ENCODE assay signal across 2 cellular contexts in the genomic region with DNA sequence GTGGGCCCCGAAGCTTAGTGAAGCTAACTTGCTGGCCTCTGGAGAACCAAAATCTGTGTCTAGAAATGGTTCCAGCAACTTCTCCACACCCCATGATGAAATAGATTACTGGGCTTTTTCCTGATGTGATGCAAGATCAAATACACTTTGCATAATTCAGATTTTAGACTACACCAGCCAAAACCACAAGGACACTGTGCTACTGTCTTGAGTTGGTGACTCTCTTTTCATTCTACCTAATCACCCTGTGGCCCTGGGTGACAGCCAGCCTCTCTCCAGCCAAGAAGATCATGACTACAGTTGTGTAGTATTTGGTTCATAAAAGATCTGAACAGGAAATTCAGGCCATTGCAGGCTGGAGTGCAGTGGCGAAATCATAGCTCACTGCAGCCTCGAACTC.
A peak's percentile ranks its signal among the peaks of the same experiment; 100 is the strongest.
TF ChIP-seq lines count a peak whose summit lies in the region.

No MANE protein-coding gene starts in this region.

TF ChIP-seq in IMR-90, 13 proteins besides CTCF, POLR2A, EP300 and RAD21:
- TF ChIP-seq CEBPB (IDR thresholded peaks at IDR 0.05; ENCODE audit: low read depth, low read length) (peak; percentile 58; the same call in 1 of the 2 replicates), RFX5 (IDR thresholded peaks at IDR 0.05; ENCODE audit: low read depth, low read length) (no peak)

TF ChIP-seq in SK-N-SH treated with all-trans-retinoic acid at 6 μM for 48 hours, 23 proteins besides CTCF, POLR2A, EP300 and RAD21:
- TF ChIP-seq ZNF8 (CRISPR knock-in tag; IDR thresholded peaks at IDR 0.05) = no peak
- TF ChIP-seq CSDC2 (CRISPR knock-in tag; IDR thresholded peaks at IDR 0.05) = no peak
- TF ChIP-seq TOX (CRISPR knock-in tag; IDR thresholded peaks at IDR 0.05; ENCODE audit: borderline replicate concordance) = no peak
- no peak for TF ChIP-seq PPARA (CRISPR knock-in tag; IDR thresholded peaks at IDR 0.05; ENCODE audit: borderline replicate concordance)
- no peak for TF ChIP-seq ZNF565 (CRISPR knock-in tag; conservative IDR thresholded peaks at IDR 0.05; ENCODE audit: low read depth)
- TF ChIP-seq TCF4 (CRISPR knock-in tag; IDR thresholded peaks at IDR 0.05; ENCODE audit: borderline replicate concordance) = no peak
- TF ChIP-seq ESRRG (CRISPR knock-in tag; IDR thresholded peaks at IDR 0.05) = no peak
